ENCODE assay signal across 8 cellular contexts in the genomic region with DNA sequence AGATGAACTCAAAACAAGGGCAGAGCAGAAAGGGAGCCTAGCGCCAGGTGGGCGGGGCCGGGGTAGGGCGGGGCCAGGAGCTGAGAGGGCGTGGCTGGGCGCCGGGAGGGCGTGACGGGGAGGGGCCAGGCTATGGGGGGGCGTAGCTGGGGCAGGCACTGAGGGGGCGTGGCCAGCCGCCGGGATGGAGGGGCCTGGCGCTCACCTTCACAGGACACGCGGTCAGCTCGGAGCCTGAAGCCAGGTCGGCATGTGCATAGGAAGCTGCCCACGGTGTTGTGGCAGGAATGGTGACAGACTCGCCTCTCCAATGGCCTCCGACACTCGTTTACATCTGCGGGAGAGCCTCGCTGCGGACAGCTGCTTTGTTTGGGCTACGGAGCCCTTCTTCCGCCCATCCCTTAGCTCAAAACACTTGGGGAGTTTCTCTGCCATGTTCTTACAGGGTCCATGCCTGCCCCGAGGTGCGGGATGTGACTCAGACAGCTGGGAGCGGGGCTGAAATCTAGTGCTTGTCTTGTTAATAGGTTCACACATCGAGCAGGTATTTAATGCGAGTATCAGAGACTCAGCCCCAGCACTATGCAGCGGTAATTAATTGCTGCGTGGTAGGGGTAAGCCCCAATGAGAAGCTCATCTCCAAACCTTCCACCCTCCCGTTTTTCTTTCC. TPM values are rescaled to one million over a fixed set of nuclear protein-coding genes. Genes with fewer than 3 reads are reported as not detected.
DNase-seq lines count a peak whose midpoint lies in the region; ATAC-seq and TF ChIP-seq lines count a peak whose summit lies in the region.

No MANE protein-coding gene starts in this region.

- ATAC-seq in HG02763 (IDR thresholded peaks at IDR 0.05; ENCODE audit: unreplicated experiment): no peak
- no peak for ATAC-seq in HG03439 (IDR thresholded peaks at IDR 0.05; ENCODE audit: unreplicated experiment)
- no peak for ATAC-seq in HG02885 (IDR thresholded peaks at IDR 0.05; ENCODE audit: poor library complexity, unreplicated experiment)

- TF ChIP-seq CTCF in HEK293 (tag by site-specific recombination; IDR thresholded peaks at IDR 0.05): no peak
- TF ChIP-seq CTCF in WI38 (IDR thresholded peaks at IDR 0.05; ENCODE audit: low read depth, low read length): no peak
- no peak for TF ChIP-seq CTCF in glutamatergic neuron (IDR thresholded peaks at IDR 0.05; ENCODE audit: partially characterized antibody, unreplicated experiment)

- no peak overlapping the region for H3K4me3 ChIP-seq in HEK293 (ENCODE audit: low read depth, low read length)
- peak overlapping the region; percentile 34; the same call in 1 of the 2 replicates for H3K4me3 ChIP-seq in WI38 (ENCODE audit: low read depth, low read length)

- no peaks in the 10 kb centered on the region for H3K4me1 ChIP-seq in HEK293 (ENCODE audit: control insufficient read depth, insufficient read depth, low read length)

- DNase-seq in glutamatergic neuron (peak; percentile 86), SHP77 (lab: John Stamatoyannopoulos, UW) (no peak)
- DNase-seq in stimulated activated CD4-positive, alpha-beta T cell treated with anti-CD3 and anti-CD28 coated beads, Interleukin-15, amount 100 ng/mL, for 24 hours: peak; percentile 54

- peak overlapping the region; percentile 28 for H3K4me3 Mint-ChIP-seq in glutamatergic neuron (ENCODE audit: unreplicated experiment)

- peaks cover 0 to 45% of the 10 kb centered on the region in 2 experiments; a peak in 1 of 3 replicates for H3K36me3 ChIP-seq in HEK293 (ENCODE audit: control insufficient read depth in 2 of 2, insufficient read depth in 1 of 2, low read length in 2 of 2)

- H3K27ac Mint-ChIP-seq in glutamatergic neuron (ENCODE audit: unreplicated experiment): peak overlapping the region; percentile 41

- H3K36me3 Mint-ChIP-seq in glutamatergic neuron (ENCODE audit: unreplicated experiment): peaks cover 20% of the 10 kb centered on the region

- no peaks in the 10 kb centered on the region for H3K9me3 ChIP-seq in HEK293 (ENCODE audit: control insufficient read depth, insufficient read depth, low read depth, low read length)

- peaks cover 4% of the 10 kb centered on the region for H3K9me3 Mint-ChIP-seq in glutamatergic neuron (ENCODE audit: unreplicated experiment)

- H3K4me1 Mint-ChIP-seq in glutamatergic neuron (ENCODE audit: low read depth, unreplicated experiment): peaks cover 14% of the 10 kb centered on the region

- POLR2A ChIA-PET in HEK293 (lab: Yijun Ruan, JAX): interaction anchor here (1.0 kb wide), 1 partner anchor 23 kb away, joined by 3 read pairs; no protein-coding TSS in a partner anchor

- H3K27ac ChIP-seq in HEK293 (ENCODE audit: extremely low read depth, low read depth, low read length): no peak overlapping the region

- H3K27me3 Mint-ChIP-seq in glutamatergic neuron (ENCODE audit: unreplicated experiment): peaks cover 4% of the 10 kb centered on the region

- CTCF ChIA-PET in HEK293 (lab: Yijun Ruan, JAX): interaction anchor here (1.3 to 1.7 kb wide), 2 partner anchors 28 to 104 kb away, joined by 3 to 7 read pairs; no protein-coding TSS in a partner anchor

TF ChIP-seq in HEK293, 187 proteins besides CTCF, POLR2A, EP300 and RAD21:
- TF ChIP-seq GLI2 (tag by site-specific recombination; IDR thresholded peaks at IDR 0.05; ENCODE audit: borderline replicate concordance, low read depth): no peak
- TF ChIP-seq, protein P1, sequence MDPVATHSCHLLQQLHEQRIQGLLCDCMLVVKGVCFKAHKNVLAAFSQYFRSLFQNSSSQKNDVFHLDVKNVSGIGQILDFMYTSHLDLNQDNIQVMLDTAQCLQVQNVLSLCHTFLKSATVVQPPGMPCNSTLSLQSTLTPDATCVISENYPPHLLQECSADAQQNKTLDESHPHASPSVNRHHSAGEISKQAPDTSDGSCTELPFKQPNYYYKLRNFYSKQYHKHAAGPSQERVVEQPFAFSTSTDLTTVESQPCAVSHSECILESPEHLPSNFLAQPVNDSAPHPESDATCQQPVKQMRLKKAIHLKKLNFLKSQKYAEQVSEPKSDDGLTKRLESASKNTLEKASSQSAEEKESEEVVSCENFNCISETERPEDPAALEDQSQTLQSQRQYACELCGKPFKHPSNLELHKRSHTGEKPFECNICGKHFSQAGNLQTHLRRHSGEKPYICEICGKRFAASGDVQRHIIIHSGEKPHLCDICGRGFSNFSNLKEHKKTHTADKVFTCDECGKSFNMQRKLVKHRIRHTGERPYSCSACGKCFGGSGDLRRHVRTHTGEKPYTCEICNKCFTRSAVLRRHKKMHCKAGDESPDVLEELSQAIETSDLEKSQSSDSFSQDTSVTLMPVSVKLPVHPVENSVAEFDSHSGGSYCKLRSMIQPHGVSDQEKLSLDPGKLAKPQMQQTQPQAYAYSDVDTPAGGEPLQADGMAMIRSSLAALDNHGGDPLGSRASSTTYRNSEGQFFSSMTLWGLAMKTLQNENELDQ (tag by site-specific recombination; IDR thresholded peaks at IDR 0.05; ENCODE audit: low read depth): no peak
- no peak for TF ChIP-seq ZNF707 (tag by site-specific recombination; IDR thresholded peaks at IDR 0.05)
- no peak for TF ChIP-seq ZNF2 (tag by site-specific recombination; IDR thresholded peaks at IDR 0.05)
- TF ChIP-seq, protein P2, sequence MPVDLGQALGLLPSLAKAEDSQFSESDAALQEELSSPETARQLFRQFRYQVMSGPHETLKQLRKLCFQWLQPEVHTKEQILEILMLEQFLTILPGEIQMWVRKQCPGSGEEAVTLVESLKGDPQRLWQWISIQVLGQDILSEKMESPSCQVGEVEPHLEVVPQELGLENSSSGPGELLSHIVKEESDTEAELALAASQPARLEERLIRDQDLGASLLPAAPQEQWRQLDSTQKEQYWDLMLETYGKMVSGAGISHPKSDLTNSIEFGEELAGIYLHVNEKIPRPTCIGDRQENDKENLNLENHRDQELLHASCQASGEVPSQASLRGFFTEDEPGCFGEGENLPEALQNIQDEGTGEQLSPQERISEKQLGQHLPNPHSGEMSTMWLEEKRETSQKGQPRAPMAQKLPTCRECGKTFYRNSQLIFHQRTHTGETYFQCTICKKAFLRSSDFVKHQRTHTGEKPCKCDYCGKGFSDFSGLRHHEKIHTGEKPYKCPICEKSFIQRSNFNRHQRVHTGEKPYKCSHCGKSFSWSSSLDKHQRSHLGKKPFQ (tag by site-specific recombination; IDR thresholded peaks at IDR 0.05): no peak
- TF ChIP-seq KLF1 (tag by site-specific recombination; IDR thresholded peaks at IDR 0.05): peak; percentile 65
- no peak for TF ChIP-seq KLF10 (tag by site-specific recombination; IDR thresholded peaks at IDR 0.05)
- TF ChIP-seq GLIS1 (tag by site-specific recombination; IDR thresholded peaks at IDR 0.05): no peak
- peak; percentile 91 for TF ChIP-seq KLF9 (tag by site-specific recombination; IDR thresholded peaks at IDR 0.05; ENCODE audit: low read depth)
- no peak for TF ChIP-seq ZNF510 (tag by site-specific recombination; IDR thresholded peaks at IDR 0.05; ENCODE audit: insufficient replicate concordance)
- no peak for TF ChIP-seq ZNF660 (tag by site-specific recombination; IDR thresholded peaks at IDR 0.05)
- TF ChIP-seq SCRT1 (tag by site-specific recombination; IDR thresholded peaks at IDR 0.05; ENCODE audit: borderline replicate concordance): no peak
- TF ChIP-seq ZBTB48 (tag by site-specific recombination; IDR thresholded peaks at IDR 0.05): no peak
- TF ChIP-seq ZNF37A (tag by site-specific recombination; IDR thresholded peaks at IDR 0.05): no peak
- peak; percentile 50; the same call in 1 of the 2 replicates for TF ChIP-seq KLF8 (tag by site-specific recombination; IDR thresholded peaks at IDR 0.05)
- TF ChIP-seq ZNF768 (tag by site-specific recombination; IDR thresholded peaks at IDR 0.05): no peak
- TF ChIP-seq SP2 (tag by site-specific recombination; IDR thresholded peaks at IDR 0.05): peak; percentile 20
- TF ChIP-seq MEIS1 (CRISPR knock-in tag; IDR thresholded peaks at IDR 0.05; ENCODE audit: borderline replicate concordance): no peak
- TF ChIP-seq SP3 (tag by site-specific recombination; IDR thresholded peaks at IDR 0.05): peak; percentile 54
- no peak for TF ChIP-seq ZNF404 (tag by site-specific recombination; IDR thresholded peaks at IDR 0.05)
- TF ChIP-seq ZBTB8A (tag by site-specific recombination; IDR thresholded peaks at IDR 0.05): no peak
- TF ChIP-seq SP7 (tag by site-specific recombination; IDR thresholded peaks at IDR 0.05): no peak
- TF ChIP-seq, protein P3, sequence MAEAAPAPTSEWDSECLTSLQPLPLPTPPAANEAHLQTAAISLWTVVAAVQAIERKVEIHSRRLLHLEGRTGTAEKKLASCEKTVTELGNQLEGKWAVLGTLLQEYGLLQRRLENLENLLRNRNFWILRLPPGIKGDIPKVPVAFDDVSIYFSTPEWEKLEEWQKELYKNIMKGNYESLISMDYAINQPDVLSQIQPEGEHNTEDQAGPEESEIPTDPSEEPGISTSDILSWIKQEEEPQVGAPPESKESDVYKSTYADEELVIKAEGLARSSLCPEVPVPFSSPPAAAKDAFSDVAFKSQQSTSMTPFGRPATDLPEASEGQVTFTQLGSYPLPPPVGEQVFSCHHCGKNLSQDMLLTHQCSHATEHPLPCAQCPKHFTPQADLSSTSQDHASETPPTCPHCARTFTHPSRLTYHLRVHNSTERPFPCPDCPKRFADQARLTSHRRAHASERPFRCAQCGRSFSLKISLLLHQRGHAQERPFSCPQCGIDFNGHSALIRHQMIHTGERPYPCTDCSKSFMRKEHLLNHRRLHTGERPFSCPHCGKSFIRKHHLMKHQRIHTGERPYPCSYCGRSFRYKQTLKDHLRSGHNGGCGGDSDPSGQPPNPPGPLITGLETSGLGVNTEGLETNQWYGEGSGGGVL (tag by site-specific recombination; IDR thresholded peaks at IDR 0.05): no peak
- no peak for TF ChIP-seq ZNF560 (tag by site-specific recombination; IDR thresholded peaks at IDR 0.05; ENCODE audit: borderline replicate concordance)
- no peak for TF ChIP-seq ZNF785 (tag by site-specific recombination; IDR thresholded peaks at IDR 0.05)
- no peak for TF ChIP-seq ZNF138 (tag by site-specific recombination; IDR thresholded peaks at IDR 0.05; ENCODE audit: borderline replicate concordance)
- TF ChIP-seq ZBTB1 (tag by site-specific recombination; IDR thresholded peaks at IDR 0.05): no peak
TF ChIP-seq in HEK293: peak in this region for 5.

RNA-seq across cellular contexts. Expression of a gene that starts 13.4 kb away (rescaled TPM):
- 27.3 TPM for total RNA-seq in glutamatergic neuron (ENCODE audit: unreplicated experiment)

RNA-seq across cellular contexts. Expression of a gene that starts 40.7 kb away (rescaled TPM):
- not detected for total RNA-seq in glutamatergic neuron (ENCODE audit: unreplicated experiment)

RNA-seq across cellular contexts. Expression of a gene that starts 51.2 kb away (rescaled TPM):
- total RNA-seq in glutamatergic neuron (ENCODE audit: unreplicated experiment): 259 TPM

RNA-seq across cellular contexts. Expression of a gene that starts 51.3 kb away (rescaled TPM):
- total RNA-seq in glutamatergic neuron (ENCODE audit: unreplicated experiment): 59.6 TPM

RNA-seq across cellular contexts. Expression of a gene that starts 59.6 kb away (rescaled TPM):
- not detected for total RNA-seq in glutamatergic neuron (ENCODE audit: unreplicated experiment)

Comparison
In these comparisons a context has a peak if more than half of its experiments do, and no peak if none do; other contexts are left out.
1. DNase-seq: peak in glutamatergic neuron (single experiment) and stimulated activated CD4-positive, alpha-beta T cell treated with anti-CD3 and anti-CD28 coated beads, Interleukin-15, amount 100 ng/mL, for 24 hours (single experiment); none in SHP77 (0 of 2).